14 cellular contexts compared by ENCODE assay signal in the genomic region with DNA sequence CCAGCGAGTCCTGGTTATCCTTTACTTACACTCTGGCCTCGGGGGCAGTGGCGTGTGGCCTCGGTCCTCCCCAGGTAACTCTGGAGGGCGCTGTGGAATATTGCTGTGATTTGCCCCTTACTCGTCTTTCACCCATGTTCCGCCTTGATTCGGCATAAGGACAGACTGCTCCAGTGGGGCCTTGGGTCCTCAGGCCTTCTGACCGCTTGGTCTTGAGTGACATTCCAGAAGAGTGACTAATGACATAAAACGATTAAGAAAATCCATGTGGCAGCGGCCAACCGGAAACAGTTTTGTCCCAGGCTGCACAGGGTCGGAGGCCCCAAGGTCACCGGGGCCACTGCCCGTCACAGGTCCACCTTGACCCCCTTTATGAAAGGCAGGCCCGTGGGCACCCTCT. TPM values are rescaled to one million over a fixed set of nuclear protein-coding genes. Genes with fewer than 3 reads are reported as not detected.
DNase-seq lines count a peak whose midpoint lies in the region; ATAC-seq and TF ChIP-seq lines count a peak whose summit lies in the region.
"Had no signal": no experiment of that assay in that cellular context is flagged by ENCODE, and none has a peak within 500 bp of the region (broad histone marks: within the 10 kb centered on the region; RNA-seq: fewer than 3 reads in every experiment).

No MANE protein-coding gene starts in this region.

- H3K9me3 ChIP-seq in HCT116 (ENCODE audit: control insufficient read depth in 1 of 2, insufficient read depth in 1 of 2, low read depth in 1 of 2, low read length in 2 of 2) (no peaks in the 10 kb centered on the region), lower lobe of right lung (no peaks in the 10 kb centered on the region)

- intact Hi-C loops in HCT116 (cut with micrococcal nuclease) = no loop called here
- intact Hi-C loops in lower lobe of right lung (cut with DNase I) = no loop called here

- DNase-seq in Caki2 (ENCODE audit: low read depth) (peak; percentile 39), HCT116 (ENCODE audit: low read depth, low spot score) (no peak), RWPE1 (ENCODE audit: low spot score) (no peak), left lobe of liver (ENCODE audit: low spot score) (no peak), NCI-H1417 (lab: John Stamatoyannopoulos, UW) (no peak), lower lobe of right lung (no peak)
- DNase-seq: CD8-positive, alpha-beta T cell; KBM-7; NCI-H1092; NCI-H1694 treated with DMSO at 0.1 percent for 48 hours; NCI-H69 had no signal

- H3K4me1 ChIP-seq in HCT116 (ENCODE audit: control insufficient read depth in 1 of 2, insufficient read depth in 2 of 2, low read length in 2 of 2) = peaks cover 64 to 74% of the 10 kb centered on the region in 2 experiments
- peaks cover 7% of the 10 kb centered on the region for H3K4me1 ChIP-seq in lower lobe of right lung

- TF ChIP-seq CTCF in HCT116 (IDR thresholded peaks at IDR 0.05 in 2 of 3, conservative IDR thresholded peaks at IDR 0.05 in 1 of 3; ENCODE audit: borderline replicate concordance in 1 of 3, insufficient read depth in 1 of 3, low read depth in 2 of 3, low read length in 2 of 3) (no peak), RWPE1 (conservative IDR thresholded peaks at IDR 0.05; ENCODE audit: low read depth) (no peak), lower lobe of right lung (IDR thresholded peaks at IDR 0.05) (no peak)

- H3K9ac ChIP-seq in HCT116 (ENCODE audit: low read length) = peak overlapping the region; percentile 53

- in situ Hi-C loops in Caki2 (cut with HindIII; ENCODE audit: low pct_unique_long_range_greater_than_20kb, low sequenced_read_pairs) = no loop called here

- no peaks in the 10 kb centered on the region for H3K9me2 ChIP-seq in HCT116 (ENCODE audit: insufficient read depth)

- H3K27me3 ChIP-seq in HCT116 (ENCODE audit: insufficient read depth, low read length) = no peaks in the 10 kb centered on the region
- no peaks in the 10 kb centered on the region for H3K27me3 ChIP-seq in lower lobe of right lung (ENCODE audit: low read depth)

- TF ChIP-seq RAD21 in HCT116 (IDR thresholded peaks at IDR 0.05; ENCODE audit: low read depth) = no peak

- no peak overlapping the region for H2AFZ ChIP-seq in HCT116 (ENCODE audit: low read depth, low read length, poor library complexity, severe bottlenecking)

- POLR2A ChIA-PET in HCT116 (lab: Charles Lee) = interaction anchor here (0.9 kb wide), 1 partner anchor 20 kb away, joined by 5 read pairs; no protein-coding TSS in a partner anchor
- POLR2A ChIA-PET in RWPE1 (lab: Yijun Ruan, JAX; ENCODE audit: low non-redundant PET) = no interaction called here

- TF ChIP-seq POLR2A in HCT116 (IDR thresholded peaks at IDR 0.05; ENCODE audit: borderline replicate concordance, extremely low read depth, insufficient read depth, insufficient read length) = no peak

- ATAC-seq in HCT116 (peak; percentile 39), left lobe of liver (peak; percentile 24), GM21526 (IDR thresholded peaks at IDR 0.05; ENCODE audit: low FRiP score, unreplicated experiment) (no peak), lower lobe of right lung (no peak)
- ATAC-seq: CD8-positive, alpha-beta T cell had no signal

- H4K20me1 ChIP-seq in HCT116 (ENCODE audit: insufficient read depth) = no peaks in the 10 kb centered on the region; the same call in 1 of the 2 replicates

- H3K36me3 ChIP-seq in HCT116 (ENCODE audit: control insufficient read depth in 1 of 2, insufficient read depth in 2 of 2, low read length in 2 of 2) (peaks cover 5 to 43% of the 10 kb centered on the region in 2 experiments; a peak in 3 of 4 replicates), lower lobe of right lung (peaks cover 79% of the 10 kb centered on the region)

- H3K4me3 ChIP-seq in HCT116 (replicated peaks in 1 of 2; ENCODE audit: low read depth in 1 of 2, low read length in 2 of 2) = peak overlapping the region in 1 of 2 experiments; percentile 20; a peak in 2 of 4 replicates
- H3K4me3 ChIP-seq in lower lobe of right lung = no peak overlapping the region

- CTCF ChIA-PET in HCT116 (lab: Charles Lee) = interaction anchor here (2.0 to 6.5 kb wide), 2 partner anchors 14 to 19 kb away, joined by 5 to 44 read pairs; partner anchors contain the start of gene RNF207
- CTCF ChIA-PET in RWPE1 (lab: Yijun Ruan, JAX) = interaction anchor here (1.0 kb wide), 1 partner anchor 15 kb away, joined by 3 read pairs; no protein-coding TSS in a partner anchor

- H3K4me2 ChIP-seq in HCT116 (ENCODE audit: low read length) = peak overlapping the region; percentile 58

- H3K27ac ChIP-seq in HCT116 (ENCODE audit: low read depth, low read length) = peak overlapping the region; percentile 73
- peak overlapping the region; percentile 12; the same call in 1 of the 2 replicates for H3K27ac ChIP-seq in RWPE1
- no peak overlapping the region for H3K27ac ChIP-seq in lower lobe of right lung

- peaks cover 60% of the 10 kb centered on the region for H3K79me2 ChIP-seq in HCT116 (ENCODE audit: insufficient read depth, low read length)

- RAD21 ChIA-PET in HCT116 (lab: Charles Lee; ENCODE audit: low non-redundant PET in 1 of 2, low total read pairs in 2 of 2, uncharacterized antibody in 2 of 2, unreplicated experiment in 2 of 2) = no interaction called here

- BruUV-seq in HCT116 (replicated peaks; lab: Mats Ljungman, UMichigan) = no TSS peak

TF ChIP-seq in HCT116, 20 proteins besides CTCF, POLR2A, EP300 and RAD21:
- TF ChIP-seq YY1 (IDR thresholded peaks at IDR 0.05; ENCODE audit: extremely low read depth, insufficient replicate concordance, low read depth, low read length) = no peak
- TF ChIP-seq CBX3 (IDR thresholded peaks at IDR 0.05; ENCODE audit: low read depth) = 0 out of 2 replicates have a peak, but pooled peaks have one; percentile 27
- no peak for TF ChIP-seq SRF (IDR thresholded peaks at IDR 0.05; ENCODE audit: low read depth)
- TF ChIP-seq EGR1 (IDR thresholded peaks at IDR 0.05; ENCODE audit: low read depth) = no peak
- TF ChIP-seq SP1 (IDR thresholded peaks at IDR 0.05; ENCODE audit: low read depth) = peak; percentile 43; the same call in 1 of the 2 replicates
- peak; percentile 71 for TF ChIP-seq JUND (IDR thresholded peaks at IDR 0.05)
- no peak for TF ChIP-seq ZNF274 (IDR thresholded peaks at IDR 0.05; ENCODE audit: low read depth, low read length)
- TF ChIP-seq ELF1 (IDR thresholded peaks at IDR 0.05; ENCODE audit: borderline replicate concordance, low read depth) = no peak
- 0 out of 2 replicates have a peak, but pooled peaks have one; percentile 15 for TF ChIP-seq POLR2AphosphoS5 (IDR thresholded peaks at IDR 0.05; ENCODE audit: low read depth, low read length)
- TF ChIP-seq MAX (IDR thresholded peaks at IDR 0.05) = no peak
- no peak for TF ChIP-seq CEBPB (IDR thresholded peaks at IDR 0.05; ENCODE audit: low read depth)
- TF ChIP-seq FOSL1 (IDR thresholded peaks at IDR 0.05; ENCODE audit: low read depth) = peak; percentile 74
- TF ChIP-seq, protein P1, sequence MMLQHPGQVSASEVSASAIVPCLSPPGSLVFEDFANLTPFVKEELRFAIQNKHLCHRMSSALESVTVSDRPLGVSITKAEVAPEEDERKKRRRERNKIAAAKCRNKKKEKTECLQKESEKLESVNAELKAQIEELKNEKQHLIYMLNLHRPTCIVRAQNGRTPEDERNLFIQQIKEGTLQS (IDR thresholded peaks at IDR 0.05) = no peak

RNA-seq across cellular contexts. Expression of gene ICMT, which starts 11.0 kb away (rescaled TPM):
- total RNA-seq in Caki2 (2014; rRNA removed; shearing (Covaris generic); ENCODE audit: low replicate concordance) = 90.4 and 90.5 TPM in 2 replicates
- total RNA-seq in HCT116 (2021; ENCODE audit: unreplicated experiment) (70.9 TPM), left lobe of liver (25.9 TPM), lower lobe of right lung (49.0 TPM)
- polyA plus RNA-seq in HCT116 (2012) = 33.0 and 41.7 TPM in 2 replicates

RNA-seq across cellular contexts. Expression of gene RNF207, which starts 18.8 kb away (rescaled TPM):
- total RNA-seq in Caki2 (2014; rRNA removed; shearing (Covaris generic); ENCODE audit: low replicate concordance) = 15.7 and 29.2 TPM in 2 replicates
- 61.2 TPM for total RNA-seq in HCT116 (2021; ENCODE audit: unreplicated experiment)
- 28.4 and 32.1 TPM in 2 replicates for polyA plus RNA-seq in HCT116 (2012)
- total RNA-seq in left lobe of liver = 17.7 TPM
- total RNA-seq in lower lobe of right lung = 14.0 TPM

RNA-seq across cellular contexts. Expression of gene HES3, which starts 19.2 kb away (rescaled TPM):
- total RNA-seq in Caki2 (2014; rRNA removed; shearing (Covaris generic); ENCODE audit: low replicate concordance) = not detected in 2 replicates
- total RNA-seq in HCT116 (2021; ENCODE audit: unreplicated experiment) = not detected
- not detected in 2 replicates for polyA plus RNA-seq in HCT116 (2012)
- not detected for total RNA-seq in left lobe of liver
- not detected for total RNA-seq in lower lobe of right lung
- total RNA-seq: CD8-positive, alpha-beta T cell; HT1080 had no signal
- polyA plus RNA-seq: BJ had no signal

RNA-seq across cellular contexts. Expression of gene RPL22, which starts 25.3 kb away (rescaled TPM):
- 206 and 215 TPM in 2 replicates for total RNA-seq in Caki2 (2014; rRNA removed; shearing (Covaris generic); ENCODE audit: low replicate concordance)
- total RNA-seq in HCT116 (2021; ENCODE audit: unreplicated experiment) = 456 TPM
- 563 and 639 TPM in 2 replicates for polyA plus RNA-seq in HCT116 (2012)
- 109 TPM for total RNA-seq in left lobe of liver
- total RNA-seq in lower lobe of right lung = 317 TPM

RNA-seq across cellular contexts. Expression of gene GPR153, which starts 36.2 kb away (rescaled TPM):
- total RNA-seq in Caki2 (2014; rRNA removed; shearing (Covaris generic); ENCODE audit: low replicate concordance) = 2.4 and 2.9 TPM in 2 replicates
- total RNA-seq in HCT116 (2021; ENCODE audit: unreplicated experiment) (6.1 TPM), left lobe of liver (40.0 TPM), lower lobe of right lung (16.6 TPM)
- 3.6 and 3.9 TPM in 2 replicates for polyA plus RNA-seq in HCT116 (2012)

Comparison
In these comparisons a context has a peak if more than half of its experiments do, and no peak if none do; other contexts are left out.
1. ATAC-seq: peak in HCT116 (single experiment) and left lobe of liver (single experiment); none in GM21526 (single experiment) and lower lobe of right lung (0 of 2).